8 cellular contexts compared by ENCODE assay signal in the genomic region with DNA sequence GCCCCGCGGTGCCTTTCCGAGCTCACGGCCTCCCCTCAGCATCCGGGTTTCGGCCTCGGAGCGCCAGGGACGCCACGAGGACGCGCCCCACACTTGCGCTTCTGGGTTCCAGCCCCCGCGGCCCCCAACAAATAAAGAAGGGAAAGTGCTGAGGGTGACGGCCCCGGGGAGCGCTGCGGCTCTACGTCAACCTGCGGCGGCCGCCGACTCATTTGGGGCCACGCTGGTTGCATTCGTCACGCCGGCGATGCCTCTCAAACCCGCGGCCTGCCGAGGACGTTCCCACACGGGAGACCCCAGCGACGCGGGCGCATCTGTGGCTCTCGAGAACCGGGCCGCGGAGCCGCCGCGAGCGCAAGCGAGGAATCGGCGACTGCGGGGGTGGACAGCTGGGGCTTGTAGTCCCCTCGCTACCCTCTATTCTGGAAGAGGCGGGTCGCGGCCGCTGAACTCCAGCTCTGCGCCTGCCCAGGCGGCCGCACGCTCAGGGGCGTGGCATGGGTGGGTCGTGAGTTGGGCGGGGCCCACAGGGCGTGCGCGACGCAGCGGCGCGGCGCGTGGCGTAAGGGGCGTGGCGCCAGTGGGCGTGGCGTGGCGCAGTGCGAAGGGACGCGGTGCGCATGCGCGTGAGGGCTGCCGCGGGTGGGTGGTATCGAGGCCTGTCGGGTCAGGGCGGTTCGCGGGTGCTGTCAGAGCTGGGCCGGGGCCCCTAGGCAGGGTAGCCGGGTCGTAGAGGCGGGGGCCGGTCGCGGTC. TPM values are rescaled to one million over a fixed set of nuclear protein-coding genes. Genes with fewer than 3 reads are reported as not detected.
DNase-seq lines count a peak whose midpoint lies in the region; ATAC-seq lines count a peak whose summit lies in the region.

A gene with protein sequence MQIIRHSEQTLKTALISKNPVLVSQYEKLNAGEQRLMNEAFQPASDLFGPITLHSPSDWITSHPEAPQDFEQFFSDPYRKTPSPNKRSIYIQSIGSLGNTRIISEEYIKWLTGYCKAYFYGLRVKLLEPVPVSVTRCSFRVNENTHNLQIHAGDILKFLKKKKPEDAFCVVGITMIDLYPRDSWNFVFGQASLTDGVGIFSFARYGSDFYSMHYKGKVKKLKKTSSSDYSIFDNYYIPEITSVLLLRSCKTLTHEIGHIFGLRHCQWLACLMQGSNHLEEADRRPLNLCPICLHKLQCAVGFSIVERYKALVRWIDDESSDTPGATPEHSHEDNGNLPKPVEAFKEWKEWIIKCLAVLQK (plus strand): TSS at position 599 of the 754 bp plus-strand sequence. CDS start 2,145 bp downstream, outside the sequence.

- H3K9me3 Mint-ChIP-seq in IgD-negative memory B cell, result no peaks in the 10 kb centered on the region

- ATAC-seq in GM21576 (IDR thresholded peaks at IDR 0.05; ENCODE audit: unreplicated experiment), result peak; percentile 84

- peaks cover 27 to 32% (median 28%) of the 10 kb centered on the region in 3 donors for H3K4me1 Mint-ChIP-seq in IgD-negative memory B cell

- no peaks in the 10 kb centered on the region for H3K27me3 Mint-ChIP-seq in IgD-negative memory B cell

- H3K36me3 Mint-ChIP-seq in IgD-negative memory B cell, result peaks cover 4% of the 10 kb centered on the region

- peak within 1 kb of the TSS; percentile 91 to 98 (median 94) for H3K4me3 Mint-ChIP-seq in IgD-negative memory B cell

- H3K27ac Mint-ChIP-seq in IgD-negative memory B cell, result peak within 1 kb of the TSS; percentile 98 to 99 (median 99)

- peak; percentile 56 for DNase-seq in DMS 273 treated with DMSO at 0.1 percent for 48 hours (lab: John Stamatoyannopoulos, UW)
- peak; percentile 95 for DNase-seq in OCI-M1 (lab: John Stamatoyannopoulos, UW)
- peak; percentile 95 for DNase-seq in activated T-cell treated with anti-CD3 and anti-CD28 coated beads for 24 hours (ENCODE audit: low read depth)
- DNase-seq in epidermal melanocyte (ENCODE audit: insufficient read length, low spot score), result peak; percentile 71
- DNase-seq in middle frontal gyrus (ENCODE audit: extremely low spot score, low spot score), result peak; percentile 95
- peak; percentile 96 to 97 for DNase-seq in stimulated activated CD8-positive, alpha-beta memory T cell treated with anti-CD3 and anti-CD28 coated beads, Interleukin-2, amount 100 ng/mL, for 48 hours (ENCODE audit: low read depth in 2 of 2)

RNA-seq across cellular contexts. Expression of the gene that starts here (rescaled TPM):
- polyA plus RNA-seq in IgD-negative memory B cell, result 80.0 TPM

Comparison
In these comparisons a context has a peak if more than half of its experiments do, and no peak if none do; other contexts are left out.
1. Peak in every context shown above with its lines: DNase-seq and ATAC-seq.